ENCODE assay signal across 12 cellular contexts in genomic region chr5:64632251-64632650, GRCh38. TPM values are rescaled to one million over a fixed set of nuclear protein-coding genes. Genes with fewer than 3 reads are reported as not detected.
DNase-seq lines count a peak whose midpoint lies in the region; ATAC-seq and TF ChIP-seq lines count a peak whose summit lies in the region.
"Had no signal": no experiment of that assay in that cellular context is flagged by ENCODE, and none has a peak within 500 bp of the region (broad histone marks: within the 10 kb centered on the region; RNA-seq: fewer than 3 reads in every experiment).

No MANE protein-coding gene starts in this region.

- no peak overlapping the region for H3K9ac ChIP-seq in fibroblast of lung (ENCODE audit: insufficient read depth, low read length)

- 11% methylated on average over 3 of the region's 3 CpGs for WGBS in prostate gland
- 35 to 38% methylated on average over 3 of the region's 3 CpGs for WGBS in heart right ventricle, 2 donors
- 37 to 57% (median 43%) methylated on average over 3 of the region's 3 CpGs for WGBS in spleen, 5 donors

- H3K27me3 ChIP-seq in fibroblast of lung (ENCODE audit: control insufficient read depth, insufficient read depth, low read length) (peaks cover 4% of the 10 kb centered on the region), prostate gland (replicated peaks; ENCODE audit: insufficient read depth) (no peaks in the 10 kb centered on the region), heart right ventricle (peaks cover 0 to 32% (median 0%) of the 10 kb centered on the region in 7 donors), spleen (replicated peaks in 1 of 7) (peaks cover 0 to 22% (median 0%) of the 10 kb centered on the region in 7 donors)
- H3K27me3 ChIP-seq: right lobe of liver had no signal

- no peak overlapping the region for H3K27ac ChIP-seq in HEK293 (ENCODE audit: extremely low read depth, low read depth, low read length)
- H3K27ac ChIP-seq in fibroblast of lung (ENCODE audit: insufficient read depth, low read length) = no peak overlapping the region
- peak overlapping the region; percentile 29 to 31 for H3K27ac ChIP-seq in prostate gland
- H3K27ac ChIP-seq in heart right ventricle = no peak overlapping the region
- no peak overlapping the region for H3K27ac ChIP-seq in spleen
- H3K27ac ChIP-seq: right lobe of liver had no signal

- H3K79me2 ChIP-seq in fibroblast of lung (ENCODE audit: control insufficient read depth, insufficient read depth, low read length) = no peaks in the 10 kb centered on the region

- no peak for TF ChIP-seq POLR2A in prostate gland (IDR thresholded peaks at IDR 0.05)
- TF ChIP-seq POLR2A in spleen (IDR thresholded peaks at IDR 0.05) = no peak

- no peak for ATAC-seq in heart right ventricle
- ATAC-seq: right lobe of liver had no signal

- CTCF ChIA-PET in HEK293 (lab: Yijun Ruan, JAX) = interaction anchor here (0.5 to 3.1 kb wide), 5 partner anchors 12 to 484 kb away, joined by 3 to 18 read pairs (median 4); no protein-coding TSS in a partner anchor

- H3K4me3 ChIP-seq in HEK293 (ENCODE audit: low read depth, low read length) (no peak overlapping the region), fibroblast of lung (replicated peaks in 1 of 4; ENCODE audit: control extremely low read depth in 1 of 4, insufficient read depth in 1 of 4, low read depth in 3 of 4, low read length in 4 of 4) (no peak overlapping the region), prostate gland (no peak overlapping the region), heart right ventricle (no peak overlapping the region), spleen (no peak overlapping the region)
- H3K4me3 ChIP-seq: right lobe of liver had no signal

- DNase-seq in NCI-H2196 treated with DMSO at 0.1 percent for 48 hours (lab: John Stamatoyannopoulos, UW; ENCODE audit: unreplicated experiment) (peak; percentile 12), fibroblast of lung (ENCODE audit: low read depth in 2 of 2) (peak; percentile 48 to 75), prostate gland (ENCODE audit: low spot score) (no peak), heart right ventricle (no peak), NK-92 (lab: John Stamatoyannopoulos, UW; ENCODE audit: unreplicated experiment) (no peak), spleen (no peak), mesenteric fat pad (ENCODE audit: low spot score) (no peak)
- DNase-seq: activated CD4-positive, alpha-beta T cell treated with anti-CD3 and anti-CD28 coated beads, Interleukin-2, amount 10 ng/mL, durations not matched to agents 7 days and 5 days; central memory CD4-positive, alpha-beta T cell; right lobe of liver; T-helper 1 cell had no signal

- H2AFZ ChIP-seq in fibroblast of lung (ENCODE audit: low read length) = no peak overlapping the region

- no peaks in the 10 kb centered on the region for H4K20me1 ChIP-seq in fibroblast of lung (ENCODE audit: control insufficient read depth, extremely low read depth, insufficient read depth, low read length)

- no peak overlapping the region for H3K4me2 ChIP-seq in fibroblast of lung (ENCODE audit: extremely low read depth, insufficient read depth, low read length)

- peaks cover 6% of the 10 kb centered on the region for H3K4me1 ChIP-seq in HEK293 (ENCODE audit: control insufficient read depth, insufficient read depth, low read length)
- no peaks in the 10 kb centered on the region for H3K4me1 ChIP-seq in fibroblast of lung (ENCODE audit: control insufficient read depth, extremely low read depth, insufficient read depth, low read length)
- H3K4me1 ChIP-seq in prostate gland (replicated peaks) = no peaks in the 10 kb centered on the region
- H3K4me1 ChIP-seq in heart right ventricle = peaks cover 0 to 6% (median 0%) of the 10 kb centered on the region in 9 donors
- H3K4me1 ChIP-seq in spleen = peaks cover 0 to 9% (median 2%) of the 10 kb centered on the region in 6 donors
- H3K4me1 ChIP-seq: right lobe of liver had no signal

- POLR2A ChIA-PET in HEK293 (lab: Yijun Ruan, JAX) = no interaction called here

- intact Hi-C loops in prostate gland (cut with DNase I) = loop anchor here (5.0 to 10.0 kb wide), 2 partner anchors 323 to 850 kb away; partner anchors contain the start of gene ADAMTS6
- intact Hi-C loops in heart right ventricle (cut with DNase I) = loop anchor here in 5 of 10 donors (5.0 to 10.0 kb wide), 2 partner anchors 150 to 853 kb away; partner anchors contain the start of gene ADAMTS6 (in 4 of the 5)
- intact Hi-C loops in spleen (cut with DNase I; ENCODE audit: low total_unique reads) = loop anchor here (10.0 kb wide), 1 partner anchor 853 kb away; the partner anchor contains the start of gene ADAMTS6

- TF ChIP-seq CTCF in HEK293 (tag by site-specific recombination; IDR thresholded peaks at IDR 0.05) (no peak), fibroblast of lung (conservative IDR thresholded peaks at IDR 0.05 in 1 of 2, IDR thresholded peaks at IDR 0.05 in 1 of 2; ENCODE audit: low read depth in 1 of 2, low read length in 2 of 2) (no peak), prostate gland (IDR thresholded peaks at IDR 0.05) (no peak), heart right ventricle (IDR thresholded peaks at IDR 0.05) (no peak), spleen (IDR thresholded peaks at IDR 0.05 in 8 of 11, conservative IDR thresholded peaks at IDR 0.05 in 3 of 11) (no peak)

- H3K36me3 ChIP-seq in HEK293 (ENCODE audit: control insufficient read depth in 2 of 2, insufficient read depth in 1 of 2, low read length in 2 of 2) (no peaks in the 10 kb centered on the region), fibroblast of lung (ENCODE audit: control insufficient read depth, insufficient read depth, low read length) (no peaks in the 10 kb centered on the region), prostate gland (no peaks in the 10 kb centered on the region), heart right ventricle (no peaks in the 10 kb centered on the region), spleen (no peaks in the 10 kb centered on the region)
- H3K36me3 ChIP-seq: right lobe of liver had no signal

- H3K9me3 ChIP-seq in HEK293 (ENCODE audit: control insufficient read depth, insufficient read depth, low read depth, low read length) (no peaks in the 10 kb centered on the region), fibroblast of lung (ENCODE audit: control insufficient read depth, insufficient read depth, low read depth, low read length) (no peaks in the 10 kb centered on the region), prostate gland (no peaks in the 10 kb centered on the region), heart right ventricle (no peaks in the 10 kb centered on the region), spleen (no peaks in the 10 kb centered on the region)
- H3K9me3 ChIP-seq: right lobe of liver had no signal

TF ChIP-seq in HEK293, 187 proteins besides CTCF, POLR2A, EP300 and RAD21 (continues in another document):
- TF ChIP-seq ZNF311 (tag by site-specific recombination; IDR thresholded peaks at IDR 0.05; ENCODE audit: borderline replicate concordance) (no peak), KLF8 (tag by site-specific recombination; IDR thresholded peaks at IDR 0.05) (0 out of 2 replicates have a peak, but pooled peaks have one; percentile 45), ZNF335 (tag by site-specific recombination; conservative IDR thresholded peaks at IDR 0.05) (0 out of 2 replicates have a peak, but pooled peaks have one; percentile 31), ZSCAN16 (tag by site-specific recombination; IDR thresholded peaks at IDR 0.05) (no peak), ZNF843 (tag by site-specific recombination; IDR thresholded peaks at IDR 0.05) (peak; percentile 59; the same call in 1 of the 2 replicates), ZNF518A (tag by site-specific recombination; conservative IDR thresholded peaks at IDR 0.05; ENCODE audit: low read depth) (no peak), ZBTB20 (tag by site-specific recombination; IDR thresholded peaks at IDR 0.05) (no peak), ZFHX2 (tag by site-specific recombination; conservative IDR thresholded peaks at IDR 0.05) (peak; percentile 81), OSR2 (tag by site-specific recombination; IDR thresholded peaks at IDR 0.05) (peak; percentile 97)

RNA-seq across cellular contexts. Expression of gene SHISAL2B, which starts 58.1 kb away (rescaled TPM):
- not detected in 2 replicates for total RNA-seq in fibroblast of lung
- not detected in 2 replicates for polyA plus RNA-seq in fibroblast of lung
- not detected in 2 replicates for polyA plus RNA-seq in fibroblast of lung (2012)
- polyA minus RNA-seq in fibroblast of lung (ENCODE audit: low replicate concordance) = not detected in 2 replicates
- not detected for total RNA-seq in prostate gland
- not detected for total RNA-seq in heart right ventricle
- polyA plus RNA-seq in heart right ventricle = not detected
- not detected for total RNA-seq in spleen
- polyA plus RNA-seq in spleen = not detected
- total RNA-seq in mesenteric fat pad = not detected
- total RNA-seq: activated CD4-positive, alpha-beta T cell treated with anti-CD3 and anti-CD28 coated beads, Interleukin-2, amount 10 ng/mL, durations not matched to agents 7 days and 5 days; right lobe of liver had no signal

Comparison
In these comparisons a context has a peak if more than half of its experiments do, and no peak if none do; other contexts are left out.
1. H3K27ac ChIP-seq: peak in prostate gland (2 of 2); none in HEK293 (single experiment), fibroblast of lung (single experiment), heart right ventricle (0 of 10) and spleen (0 of 8).
2. DNase-seq: peak in NCI-H2196 treated with DMSO at 0.1 percent for 48 hours (single experiment) and fibroblast of lung (2 of 2); none in prostate gland (single experiment), heart right ventricle (0 of 2), NK-92 (single experiment), spleen (single experiment) and mesenteric fat pad (single experiment).